ENCODE assay signal across 8 cellular contexts in the genomic region with DNA sequence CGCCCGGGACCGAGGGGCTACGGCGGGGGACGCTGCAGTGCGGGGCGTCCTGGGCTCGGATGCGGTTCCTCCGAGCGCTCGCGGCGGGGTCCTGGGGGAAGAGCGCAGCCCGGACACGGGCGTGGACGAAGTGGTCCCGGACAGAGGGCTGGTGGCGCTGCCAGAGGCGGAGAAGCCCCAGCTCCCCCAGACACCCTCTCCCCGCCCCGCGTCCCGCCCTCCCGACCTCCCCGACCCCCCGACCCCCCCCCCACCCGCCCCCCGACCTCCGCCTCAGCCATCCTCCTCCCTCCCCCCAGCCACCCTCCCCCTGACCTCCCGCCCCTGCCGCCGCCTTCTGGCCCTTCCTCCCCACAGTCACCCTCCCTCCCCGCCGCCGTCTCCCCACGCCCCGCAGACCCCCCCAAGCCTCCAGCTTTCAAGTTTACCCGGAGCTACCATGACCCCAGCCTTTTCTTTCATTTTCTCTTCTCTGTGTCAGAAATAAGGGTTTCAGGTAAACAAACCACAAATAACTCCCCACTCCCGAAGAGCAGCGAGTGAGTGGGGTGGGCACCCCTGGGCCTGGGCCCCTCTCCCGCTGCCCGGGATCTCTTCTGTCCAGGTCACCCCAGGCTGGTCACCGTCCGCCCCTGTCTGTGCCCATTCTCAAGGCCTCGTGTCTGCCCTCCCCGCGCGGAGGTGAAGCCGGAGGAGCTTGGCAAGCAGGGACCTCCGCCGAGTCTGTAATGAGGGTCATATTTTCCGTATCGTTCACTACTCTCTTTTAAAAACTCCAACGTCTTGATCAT. TPM values are rescaled to one million over a fixed set of nuclear protein-coding genes. Genes with fewer than 3 reads are reported as not detected.
DNase-seq lines count a peak whose midpoint lies in the region; ATAC-seq, FAIRE-seq and TF ChIP-seq lines count a peak whose summit lies in the region.

No MANE protein-coding gene starts in this region.

- peaks cover 72% of the 10 kb centered on the region for H3K4me1 Mint-ChIP-seq in activated T-cell treated with anti-CD3 and anti-CD28 coated beads, Interleukin-2, amount 50 U/mL, for 72 hours (ENCODE audit: low read depth)

- TF ChIP-seq RAD21 in A549 (conservative IDR thresholded peaks at IDR 0.05 in 1 of 2, IDR thresholded peaks at IDR 0.05 in 1 of 2): no peak

- H3K27ac Mint-ChIP-seq in activated T-cell treated with anti-CD3 and anti-CD28 coated beads, Interleukin-2, amount 50 U/mL, for 72 hours: peak overlapping the region; percentile 97

- H3K4me3 Mint-ChIP-seq in activated T-cell treated with anti-CD3 and anti-CD28 coated beads, Interleukin-2, amount 50 U/mL, for 72 hours: peak overlapping the region; percentile 93 to 98

- intact Hi-C loops in Right ventricle myocardium superior (cut with DNase I): loop anchor here (10.0 kb wide), 1 partner anchor 54 kb away; no protein-coding TSS in a partner anchor

- peaks cover 7 to 11% of the 10 kb centered on the region in 2 donors for H3K36me3 Mint-ChIP-seq in activated T-cell treated with anti-CD3 and anti-CD28 coated beads, Interleukin-2, amount 50 U/mL, for 72 hours (ENCODE audit: insufficient read depth in 2 of 2)

- H3K9me3 ChIP-seq in A549: no peaks in the 10 kb centered on the region

- ATAC-seq in A549: no peak; a peak in 1 of 6 replicates
- ATAC-seq in HG02678 (IDR thresholded peaks at IDR 0.05; ENCODE audit: unreplicated experiment): peak; percentile 4
- no peak for ATAC-seq in activated T-cell treated with anti-CD3 and anti-CD28 coated beads, Interleukin-2, amount 50 U/mL, for 72 hours (replicated peaks in 1 of 2)
- ATAC-seq in Right ventricle myocardium superior (ENCODE audit: poor library complexity): no peak

- no peak for TF ChIP-seq EP300 in A549 (IDR thresholded peaks at IDR 0.05)

- H3K4me2 ChIP-seq in A549: peak overlapping the region; percentile 90

- no peaks in the 10 kb centered on the region for H3K4me1 ChIP-seq in A549

- POLR2A ChIA-PET in A549 (lab: Yijun Ruan, JAX): no interaction called here

- 94% methylated on average over 17 of the region's 58 CpGs for WGBS in A549 (ENCODE audit: missing lambda C conversion rate)

- FAIRE-seq in A549 (lab: Jason Lieb, UNC): no peak

- DNase-seq in A549 (ENCODE audit: low read depth in 1 of 2, low spot score in 1 of 2) (no peak), Right ventricle myocardium superior (peak; percentile 49), AML-193 (lab: John Stamatoyannopoulos, UW) (no peak), dedifferentiated amniotic fluid mesenchymal stem cell (ENCODE audit: extremely low spot score) (no peak), NCI-H187 (lab: John Stamatoyannopoulos, UW) (no peak)
- DNase-seq in activated T-cell treated with anti-CD3 and anti-CD28 coated beads, Interleukin-2, amount 50 U/mL, for 72 hours: peak in 1 of 2 donors; percentile 57

- TF ChIP-seq POLR2A in A549 (IDR thresholded peaks at IDR 0.05; ENCODE audit: low read length): no peak

- CTCF ChIA-PET in A549 (lab: Yijun Ruan, JAX): no interaction called here

- H3K4me3 ChIP-seq in A549: peak overlapping the region; percentile 78
- H3K4me3 ChIP-seq in skin epidermis: peak overlapping the region; percentile 68 to 90 (median 80)

- TF ChIP-seq CTCF in A549 (IDR thresholded peaks at IDR 0.05): no peak

- H3K27me3 Mint-ChIP-seq in activated T-cell treated with anti-CD3 and anti-CD28 coated beads, Interleukin-2, amount 50 U/mL, for 72 hours (ENCODE audit: low read depth): no peaks in the 10 kb centered on the region

- H3K27ac ChIP-seq in A549 (peak overlapping the region; percentile 81 to 98), skin epidermis (peak overlapping the region; percentile 63 to 96 (median 86))

- no peaks in the 10 kb centered on the region for H3K9me3 Mint-ChIP-seq in activated T-cell treated with anti-CD3 and anti-CD28 coated beads, Interleukin-2, amount 50 U/mL, for 72 hours

TF ChIP-seq in A549, 52 proteins besides CTCF, POLR2A, EP300 and RAD21:
- TF ChIP-seq CBX2 (IDR thresholded peaks at IDR 0.05; ENCODE audit: borderline replicate concordance, low read depth) (no peak), HOXB5 (CRISPR knock-in tag; IDR thresholded peaks at IDR 0.05) (no peak), ZC3H11A (IDR thresholded peaks at IDR 0.05) (no peak)

RNA-seq across cellular contexts. Expression of a gene that starts 5.1 kb away (rescaled TPM):
- polyA plus RNA-seq in A549 (2011; rRNA removed) (0.52 and 1.2 TPM in 2 replicates), A549 (2017; fragmentation: RNase III; extraction: RNeasy Plus Mini Kit Qiagen cat#74134 plus additional on column Dnase treatment) (1.7 to 2.3 TPM (median 2.0 TPM) in 3 replicates)
- polyA plus RNA-seq in A549 (2012; cell fraction: cytosol; rRNA removed): 1.4 and 2.3 TPM in 2 replicates
- polyA plus RNA-seq in A549 (2012; cell fraction: nucleus; rRNA removed): 3.2 and 4.6 TPM in 2 replicates
- 0.95 and 1.6 TPM in 2 replicates for polyA minus RNA-seq in A549 (2011; rRNA and poly(A)+ RNA removed)
- total RNA-seq in activated T-cell treated with anti-CD3 and anti-CD28 coated beads, Interleukin-2, amount 50 U/mL, for 72 hours: 10 to 100 TPM; 70.4 to 86.0 TPM
- total RNA-seq in Right ventricle myocardium superior: 19.8 TPM
